ENCODE assay signal across 4 cellular contexts in the genomic region with DNA sequence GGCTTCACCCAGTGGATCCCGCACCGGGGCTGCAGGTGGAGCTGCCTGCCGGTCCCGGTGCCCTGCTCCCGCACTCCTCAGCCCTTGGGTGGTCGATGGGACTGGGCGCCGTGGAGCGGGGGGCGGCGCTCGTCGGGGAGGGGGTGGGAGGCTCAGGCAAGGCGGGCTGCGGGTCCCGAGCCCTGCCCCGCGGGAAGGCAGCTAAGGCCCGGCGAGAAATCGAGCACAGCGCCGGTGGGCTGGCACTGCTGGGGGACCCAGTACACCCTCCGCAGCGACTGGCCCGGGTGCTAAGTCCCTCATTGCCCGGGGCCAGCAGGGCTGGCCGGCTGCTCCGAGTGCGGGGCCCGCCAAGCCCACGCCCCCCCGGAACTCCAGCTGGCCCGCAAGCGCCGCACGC. TPM values are rescaled to one million over a fixed set of nuclear protein-coding genes. Genes with fewer than 3 reads are reported as not detected.
DNase-seq lines count a peak whose midpoint lies in the region; TF ChIP-seq lines count a peak whose summit lies in the region.
"Not testable (repeated sequence)": the region's sequence is repeated elsewhere in the genome, so short reads cannot be mapped to it uniquely, and the experiment has no call there.
"Had no signal": no experiment of that assay in that cellular context is flagged by ENCODE, and none has a peak within 500 bp of the region (broad histone marks: within the 10 kb centered on the region; RNA-seq: fewer than 3 reads in every experiment).

No MANE protein-coding gene starts in this region.

- intact Hi-C loops in spleen (cut with DNase I; ENCODE audit: low total_unique reads); testis (cut with DNase I; ENCODE audit: low total_unique reads): not testable (repeated sequence)

- H3K4me1 ChIP-seq in spleen = not testable (repeated sequence)
- H3K4me1 ChIP-seq in testis = peaks cover 12% of the 10 kb centered on the region

- DNase-seq in spleen = peak; percentile 38
- not testable (repeated sequence) for DNase-seq in testis

- WGBS in spleen, 5 donors = 92 to 97% (median 94%) methylated on average over 12 to 37 of the region's 37 CpGs
- 87% methylated on average over 25 of the region's 37 CpGs; no CpG with 5 or more reads in 1 of the 2 donors for WGBS in testis, 2 donors

- not testable (repeated sequence) for H3K27me3 ChIP-seq in spleen (replicated peaks in 1 of 7); testis

- TF ChIP-seq POLR2A in spleen (IDR thresholded peaks at IDR 0.05); testis (IDR thresholded peaks at IDR 0.05): not testable (repeated sequence)

- TF ChIP-seq CTCF in spleen (IDR thresholded peaks at IDR 0.05 in 8 of 11, conservative IDR thresholded peaks at IDR 0.05 in 3 of 11); testis (IDR thresholded peaks at IDR 0.05): not testable (repeated sequence)

- H3K4me3 ChIP-seq in spleen = not testable (repeated sequence)
- H3K4me3 ChIP-seq in testis = peak overlapping the region; percentile 21 to 41

- not testable (repeated sequence) for H3K36me3 ChIP-seq in spleen; testis (ENCODE audit: low read depth, missing control alignments)

- H3K27ac ChIP-seq in spleen, testis: not testable (repeated sequence)

- H3K9me3 ChIP-seq in spleen, testis: not testable (repeated sequence)

RNA-seq across cellular contexts. Expression of a gene that starts 46.1 kb away (rescaled TPM):
- total RNA-seq in spleen (10 to 100 TPM in 1 of 7 donors, 1 to 10 TPM in 6; 2.4 to 11.2 (median 6.6) TPM), testis (100 to 1,000 TPM in 1 of 2 donors, 10 to 100 TPM in 1; 71.9 to 119 TPM)
- polyA plus RNA-seq in spleen (1 to 10 TPM in 2 of 3 donors, under 1 TPM in 1; 0.50 to 2.6 (median 1.6) TPM), testis (ENCODE audit: insufficient read depth, low read depth, low replicate concordance) (16.8 TPM)
- polyA plus RNA-seq: AG04450, CD14-positive monocyte had no signal

Comparison
In these comparisons a context has a peak if more than half of its experiments do, and no peak if none do; other contexts are left out.
1. RNA of a gene that starts 46.1 kb away (total RNA-seq): 71.9 to 119 TPM in testis; 2.4 to 11.2 TPM in spleen; every median in the first group is over 4 times any median in the second.